15 cellular contexts compared by ENCODE assay signal in the genomic region with DNA sequence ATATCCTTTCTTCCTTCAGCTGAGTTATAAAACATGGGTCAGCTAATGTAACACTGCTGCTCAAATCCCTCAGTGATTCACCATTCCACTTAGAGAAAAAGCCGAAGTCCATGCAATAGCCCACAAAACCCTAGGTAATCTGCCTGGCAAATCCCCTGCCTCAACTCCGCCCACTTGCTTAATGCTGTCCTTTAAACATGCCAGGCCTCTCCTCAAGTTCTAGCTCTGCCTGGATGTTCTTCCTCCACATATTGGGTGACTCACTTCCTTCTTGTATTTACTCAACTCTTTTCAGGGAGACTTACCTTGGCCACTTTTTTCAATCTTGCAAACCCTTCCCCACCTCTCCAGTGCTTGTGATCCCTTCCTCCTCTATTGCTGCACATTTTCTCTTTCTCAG.
A peak's percentile ranks its signal among the peaks of the same experiment; 100 is the strongest.
DNase-seq lines count a peak whose midpoint lies in the region; ATAC-seq and TF ChIP-seq lines count a peak whose summit lies in the region.
"Had no signal": no experiment of that assay in that cellular context is flagged by ENCODE, and none has a peak within 500 bp of the region (broad histone marks: within the 10 kb centered on the region; RNA-seq: fewer than 3 reads in every experiment).

No MANE protein-coding gene starts in this region.

- WGBS in esophagus muscularis mucosa, result 100% methylated on average over 2 of the region's 2 CpGs
- WGBS in prostate gland, result 96% methylated on average over 2 of the region's 2 CpGs

- peaks cover 8% of the 10 kb centered on the region for H3K4me1 ChIP-seq in foreskin keratinocyte
- peaks cover 0 to 2% (median 0%) of the 10 kb centered on the region in 4 donors for H3K4me1 ChIP-seq in esophagus muscularis mucosa
- no peaks in the 10 kb centered on the region for H3K4me1 ChIP-seq in prostate gland (replicated peaks)
- H3K4me1 ChIP-seq: right atrium auricular region, uterus had no signal

- DNase-seq in AG04449 (ENCODE audit: low read depth, low spot score), result peak; percentile 9
- DNase-seq in Kasumi-1 (lab: John Stamatoyannopoulos, UW), result peak; percentile 51 to 53
- peak; percentile 77 to 92 for DNase-seq in foreskin keratinocyte
- no peak for DNase-seq in RPMI8226
- no peak for DNase-seq in esophagus muscularis mucosa (ENCODE audit: extremely low spot score)
- DNase-seq in prostate gland (ENCODE audit: low spot score), result no peak
- no peak for DNase-seq in NCI-H345 (lab: John Stamatoyannopoulos, UW)
- DNase-seq: activated T-cell treated with anti-CD3 and anti-CD28 coated beads, Interleukin-2, amount 50 U/mL, for 4 hours; NCI-H1092; NK-92 treated with Interleukin-12 subunit alpha and Interleukin-12 subunit beta, amount 100 ng/mL, for 24 hours; uterus had no signal

- H3K27me3 ChIP-seq in foreskin keratinocyte (no peaks in the 10 kb centered on the region), esophagus muscularis mucosa (no peaks in the 10 kb centered on the region), prostate gland (replicated peaks; ENCODE audit: insufficient read depth) (no peaks in the 10 kb centered on the region)
- H3K27me3 ChIP-seq: right atrium auricular region, uterus had no signal

- H3K9me3 ChIP-seq in esophagus muscularis mucosa, result no peaks in the 10 kb centered on the region
- H3K9me3 ChIP-seq in prostate gland, result no peaks in the 10 kb centered on the region
- H3K9me3 ChIP-seq: right atrium auricular region, uterus had no signal

- no peaks in the 10 kb centered on the region for H3K9me3 Mint-ChIP-seq in activated T-helper 17 cell treated with anti-CD3 and anti-CD28 coated beads, Interleukin-2, amount 50 U/mL, for 72 hours
- H3K9me3 Mint-ChIP-seq: activated T-cell treated with anti-CD3 and anti-CD28 coated beads, Interleukin-2, amount 50 U/mL, for 4 hours; central memory CD8-positive, alpha-beta T cell; GM23338 had no signal

- POLR2A ChIA-PET in AG04449 (lab: Yijun Ruan, JAX), result no interaction called here

- TF ChIP-seq EP300 in esophagus muscularis mucosa (IDR thresholded peaks at IDR 0.05), result no peak

- TF ChIP-seq POLR2A in esophagus muscularis mucosa (IDR thresholded peaks at IDR 0.05; ENCODE audit: low read depth) (no peak), prostate gland (IDR thresholded peaks at IDR 0.05) (no peak)

- CTCF ChIA-PET in AG04449 (lab: Yijun Ruan, JAX), result no interaction called here

- no peak overlapping the region for H3K4me3 ChIP-seq in AG04449 (ENCODE audit: low read depth, low read length)
- no peak overlapping the region for H3K4me3 ChIP-seq in esophagus muscularis mucosa
- H3K4me3 ChIP-seq in prostate gland, result no peak overlapping the region
- H3K4me3 ChIP-seq: GM23338, right atrium auricular region, uterus had no signal

- peaks cover 4% of the 10 kb centered on the region for H3K27me3 Mint-ChIP-seq in activated T-helper 17 cell treated with anti-CD3 and anti-CD28 coated beads, Interleukin-2, amount 50 U/mL, for 72 hours

- H3K27ac Mint-ChIP-seq in activated T-helper 17 cell treated with anti-CD3 and anti-CD28 coated beads, Interleukin-2, amount 50 U/mL, for 72 hours, result no peak overlapping the region
- H3K27ac Mint-ChIP-seq: GM23338 had no signal

- no peak for TF ChIP-seq CTCF in AG04449 (IDR thresholded peaks at IDR 0.05; ENCODE audit: insufficient read depth, low read length, missing control alignments)
- no peak for TF ChIP-seq CTCF in foreskin keratinocyte (conservative IDR thresholded peaks at IDR 0.05)
- TF ChIP-seq CTCF in esophagus muscularis mucosa (IDR thresholded peaks at IDR 0.05), result no peak
- TF ChIP-seq CTCF in prostate gland (IDR thresholded peaks at IDR 0.05), result no peak

- H3K4me3 Mint-ChIP-seq in activated T-helper 17 cell treated with anti-CD3 and anti-CD28 coated beads, Interleukin-2, amount 50 U/mL, for 72 hours, result no peak overlapping the region
- H3K4me3 Mint-ChIP-seq: activated T-cell treated with anti-CD3 and anti-CD28 coated beads, Interleukin-2, amount 50 U/mL, for 4 hours; central memory CD8-positive, alpha-beta T cell; GM23338 had no signal

- no peaks in the 10 kb centered on the region for H3K4me1 Mint-ChIP-seq in activated T-helper 17 cell treated with anti-CD3 and anti-CD28 coated beads, Interleukin-2, amount 50 U/mL, for 72 hours
- H3K4me1 Mint-ChIP-seq: central memory CD8-positive, alpha-beta T cell had no signal

- ATAC-seq in activated T-helper 17 cell treated with anti-CD3 and anti-CD28 coated beads, Interleukin-2, amount 50 U/mL, for 72 hours (replicated peaks), result peak; percentile 65
- peak; percentile 87 for ATAC-seq in foreskin keratinocyte
- ATAC-seq: activated T-cell treated with anti-CD3 and anti-CD28 coated beads, Interleukin-2, amount 50 U/mL, for 4 hours; GM23338 had no signal

- intact Hi-C loops in esophagus muscularis mucosa (cut with DNase I), result no loop called here
- intact Hi-C loops in prostate gland (cut with DNase I), result loop anchor here (10.0 kb wide), 1 partner anchor 333 kb away; no protein-coding TSS in a partner anchor

- H3K36me3 ChIP-seq in esophagus muscularis mucosa, result no peaks in the 10 kb centered on the region
- H3K36me3 ChIP-seq in prostate gland, result no peaks in the 10 kb centered on the region
- H3K36me3 ChIP-seq: right atrium auricular region, uterus had no signal

- no peaks in the 10 kb centered on the region for H3K36me3 Mint-ChIP-seq in activated T-helper 17 cell treated with anti-CD3 and anti-CD28 coated beads, Interleukin-2, amount 50 U/mL, for 72 hours (ENCODE audit: low read depth)

- H3K27ac ChIP-seq in foreskin keratinocyte, result no peak overlapping the region
- H3K27ac ChIP-seq in esophagus muscularis mucosa (replicated peaks in 1 of 4), result no peak overlapping the region
- no peak overlapping the region for H3K27ac ChIP-seq in prostate gland
- H3K27ac ChIP-seq: right atrium auricular region, uterus had no signal

Comparison
In these comparisons a context has a peak if more than half of its experiments do, and no peak if none do; other contexts are left out.
1. DNase-seq: peak in AG04449 (single experiment), Kasumi-1 (2 of 2) and foreskin keratinocyte (2 of 2); none in RPMI8226 (single experiment), esophagus muscularis mucosa (single experiment), prostate gland (single experiment) and NCI-H345 (single experiment).